32 cellular contexts compared by ENCODE assay signal in genomic region chr10:113625461-113626186, GRCh38. TPM values are rescaled to one million over a fixed set of nuclear protein-coding genes. Genes with fewer than 3 reads are reported as not detected.
DNase-seq lines count a peak whose midpoint lies in the region; ATAC-seq, FAIRE-seq and TF ChIP-seq lines count a peak whose summit lies in the region.
"Had no signal": no experiment of that assay in that cellular context is flagged by ENCODE, and none has a peak within 500 bp of the region (broad histone marks: within the 10 kb centered on the region; RNA-seq: fewer than 3 reads in every experiment).

No MANE protein-coding gene starts in this region.

- H3K27me3 ChIP-seq in left ventricle myocardium inferior (ENCODE audit: low read depth) (peaks cover 18% of the 10 kb centered on the region), endodermal cell (ENCODE audit: control insufficient read depth, insufficient read depth, low read length, poor library complexity, severe bottlenecking) (no peaks in the 10 kb centered on the region), mucosa of rectum (ENCODE audit: control insufficient read depth in 2 of 2, insufficient read depth in 2 of 2, low read length in 2 of 2) (no peaks in the 10 kb centered on the region), small intestine (ENCODE audit: control insufficient read depth in 2 of 2, insufficient read depth in 2 of 2, low read length in 2 of 2) (no peaks in the 10 kb centered on the region)

- no peak overlapping the region for H3K4me3 Mint-ChIP-seq in endodermal cell
- H3K4me3 Mint-ChIP-seq: CD4-positive, alpha-beta memory T cell had no signal

- H3K4me1 ChIP-seq in left ventricle myocardium inferior (peaks cover 84% of the 10 kb centered on the region), endodermal cell (ENCODE audit: control insufficient read depth, insufficient read depth, low read length) (peaks cover 22% of the 10 kb centered on the region), mucosa of rectum (ENCODE audit: control insufficient read depth in 2 of 2, insufficient read depth in 2 of 2, low read length in 2 of 2) (peaks cover 7 to 34% of the 10 kb centered on the region in 2 donors), small intestine (ENCODE audit: control insufficient read depth in 2 of 2, insufficient read depth in 1 of 2, low read depth in 1 of 2, low read length in 1 of 2) (no peaks in the 10 kb centered on the region)

- H3K27ac ChIP-seq in left ventricle myocardium inferior (replicated peaks): peak overlapping the region; percentile 84
- no peak overlapping the region for H3K27ac ChIP-seq in endodermal cell (ENCODE audit: low read depth, low read length)
- peak overlapping the region; percentile 68 to 74 for H3K27ac ChIP-seq in mucosa of rectum (ENCODE audit: low read depth in 2 of 2, low read length in 2 of 2)
- no peak overlapping the region for H3K27ac ChIP-seq in small intestine (ENCODE audit: low read depth in 1 of 2, low read length in 1 of 2)
- H3K27ac ChIP-seq: GM23248, PC-9 had no signal

- no peak for FAIRE-seq in small intestine (lab: Jason Lieb, UNC)
- FAIRE-seq: A204.1, GM18507, HTR-8/SVneo had no signal

- H3K9me3 Mint-ChIP-seq in endodermal cell: no peaks in the 10 kb centered on the region

- no peak overlapping the region for H3K9ac ChIP-seq in endodermal cell (ENCODE audit: extremely low read depth, low read length, poor library complexity, severe bottlenecking)
- H3K9ac ChIP-seq in mucosa of rectum (ENCODE audit: low read depth in 1 of 2, low read length in 2 of 2): no peak overlapping the region
- H3K9ac ChIP-seq: GM23248 had no signal

- DNase-seq in left ventricle myocardium inferior (no peak), left cardiac atrium (no peak), endodermal cell (peak; percentile 27), small intestine (peak; percentile 32), AG08396 (ENCODE audit: low spot score) (no peak)
- no peak for DNase-seq in stimulated activated CD4-positive, alpha-beta T cell treated with anti-CD3 and anti-CD28 coated beads, Interleukin-2, amount 100 ng/mL, for 48 hours
- DNase-seq: C1 segment of cervical spinal cord; CD4-positive, alpha-beta memory T cell; COR-L47; DMS53; GM23248; H7; KBM-7; MV-4-11; NCI-H1105 treated with DMSO at 0.1 percent for 48 hours; NCI-H1930; NCI-H446; NCI-H526; NCI-H82; NK-92 treated with Interleukin-12 subunit alpha and Interleukin-12 subunit beta, amount 100 ng/mL, for 24 hours; PC-9; RPMI8226; SHP77 treated with DMSO at 0.1 percent for 48 hours had no signal

- WGBS in endodermal cell (ENCODE audit: insufficient coverage in 1 of 2, insufficient read length in 1 of 2), 2 experiments: 90 to 100% methylated on average over 7 to 10 of the region's 10 CpGs
- WGBS in small intestine, 3 donors: 74 to 83% (median 78%) methylated on average over 10 of the region's 10 CpGs

- peaks cover 44% of the 10 kb centered on the region for H3K4me1 Mint-ChIP-seq in endodermal cell
- H3K4me1 Mint-ChIP-seq: CD4-positive, alpha-beta memory T cell had no signal

- no peak overlapping the region for H3K27ac Mint-ChIP-seq in endodermal cell
- H3K27ac Mint-ChIP-seq: CD4-positive, alpha-beta memory T cell had no signal

- TF ChIP-seq CTCF in left ventricle myocardium inferior (IDR thresholded peaks at IDR 0.05; ENCODE audit: borderline replicate concordance): no peak
- TF ChIP-seq CTCF in endodermal cell (conservative IDR thresholded peaks at IDR 0.05): no peak

- H3K4me3 ChIP-seq in left ventricle myocardium inferior: no peak overlapping the region
- no peak overlapping the region for H3K4me3 ChIP-seq in endodermal cell (ENCODE audit: low read length)
- H3K4me3 ChIP-seq in mucosa of rectum (ENCODE audit: low read length in 2 of 2): no peak overlapping the region
- no peak overlapping the region for H3K4me3 ChIP-seq in small intestine (ENCODE audit: low read depth in 1 of 2, low read length in 2 of 2)
- H3K4me3 ChIP-seq: GM23248, PC-9 had no signal

- intact Hi-C loops in left ventricle myocardium inferior (cut with micrococcal nuclease): no loop called here
- intact Hi-C loops in left cardiac atrium (cut with DNase I): no loop called here

- ATAC-seq in left cardiac atrium: no peak
- ATAC-seq in GM21528 (IDR thresholded peaks at IDR 0.05; ENCODE audit: low FRiP score, unreplicated experiment): no peak

- H3K9me3 ChIP-seq in left ventricle myocardium inferior (replicated peaks) (no peaks in the 10 kb centered on the region), endodermal cell (ENCODE audit: control insufficient read depth, low read length) (no peaks in the 10 kb centered on the region), mucosa of rectum (ENCODE audit: control insufficient read depth in 2 of 2, low read length in 2 of 2) (no peaks in the 10 kb centered on the region), small intestine (ENCODE audit: control insufficient read depth, low read depth) (no peaks in the 10 kb centered on the region)

- no peaks in the 10 kb centered on the region for H3K36me3 Mint-ChIP-seq in endodermal cell (ENCODE audit: low read depth)
- H3K36me3 Mint-ChIP-seq: CD4-positive, alpha-beta memory T cell had no signal

- peaks cover 9% of the 10 kb centered on the region for H3K27me3 Mint-ChIP-seq in endodermal cell (ENCODE audit: insufficient read depth)

- H3K36me3 ChIP-seq in left ventricle myocardium inferior: peaks cover 57% of the 10 kb centered on the region
- H3K36me3 ChIP-seq in endodermal cell (ENCODE audit: control insufficient read depth, insufficient read depth, low read length): no peaks in the 10 kb centered on the region
- no peaks in the 10 kb centered on the region for H3K36me3 ChIP-seq in mucosa of rectum (ENCODE audit: control insufficient read depth in 2 of 2, insufficient read depth in 2 of 2, low read length in 2 of 2)
- no peaks in the 10 kb centered on the region for H3K36me3 ChIP-seq in small intestine (ENCODE audit: control insufficient read depth in 2 of 2, insufficient read depth in 2 of 2, low read length in 2 of 2)

RNA-seq across cellular contexts. Expression of gene NRAP, which starts 38.2 kb away (rescaled TPM):
- 1,025 TPM for total RNA-seq in left ventricle myocardium inferior
- total RNA-seq in left cardiac atrium: 100 to 1,000 TPM; 290 to 327 TPM
- total RNA-seq in endodermal cell: under 1 TPM; 0.09 to 0.11 TPM
- polyA plus RNA-seq in endodermal cell (2013, experiment 1 of 2): 0.11 TPM
- 0.04 TPM for polyA plus RNA-seq in endodermal cell (2013, experiment 2 of 2)
- polyA plus RNA-seq in small intestine: 1 to 10 TPM in 1 of 3 donors, under 1 TPM in 2; 0.03 to 2.2 (median 0.22) TPM
- total RNA-seq: CD4-positive, alpha-beta memory T cell; Daoy; G401; GM23248; LHCN-M2; MCF 10A; PC-9 had no signal
- polyA plus RNA-seq: CD4-positive, alpha-beta memory T cell; GM23248 had no signal

RNA-seq across cellular contexts. Expression of gene CASP7, which starts 54.1 kb away (rescaled TPM):
- total RNA-seq in left ventricle myocardium inferior (9.9 TPM), left cardiac atrium (10 to 100 TPM; 14.3 to 18.3 TPM), endodermal cell (10 to 100 TPM; 14.4 to 15.6 TPM)
- 6.7 TPM for polyA plus RNA-seq in endodermal cell (2013, experiment 1 of 2)
- polyA plus RNA-seq in endodermal cell (2013, experiment 2 of 2): 7.4 TPM
- 100 to 1,000 TPM in 1 of 3 donors, 10 to 100 TPM in 2; 50.2 to 139 (median 99.4) TPM for polyA plus RNA-seq in small intestine

Comparison
In these comparisons a context has a peak if more than half of its experiments do, and no peak if none do; other contexts are left out.
1. DNase-seq: peak in endodermal cell (single experiment) and small intestine (single experiment); none in left ventricle myocardium inferior (single experiment), left cardiac atrium (single experiment), AG08396 (single experiment) and stimulated activated CD4-positive, alpha-beta T cell treated with anti-CD3 and anti-CD28 coated beads, Interleukin-2, amount 100 ng/mL, for 48 hours (0 of 2).
2. H3K27ac ChIP-seq: peak in left ventricle myocardium inferior (single experiment) and mucosa of rectum (2 of 2); none in endodermal cell (single experiment) and small intestine (0 of 2).
3. RNA of gene NRAP, which starts 38.2 kb away (total RNA-seq): 1,025 TPM in left ventricle myocardium inferior (single experiment) and 290 to 327 TPM in left cardiac atrium; 0.09 to 0.11 TPM in endodermal cell; every median in the first group is over 100 times any median in the second.